In genomic region chr13:23579886-23580706, GRCh38 we compare ENCODE assay signal across 8 cellular contexts. TPM values are rescaled to one million over a fixed set of nuclear protein-coding genes. Genes with fewer than 3 reads are reported as not detected.
DNase-seq lines count a peak whose midpoint lies in the region; ATAC-seq and TF ChIP-seq lines count a peak whose summit lies in the region.

No MANE protein-coding gene starts in this region.

- H3K4me1 ChIP-seq in uterus = no peaks in the 10 kb centered on the region

- in situ Hi-C loops in astrocyte of the spinal cord (cut with HindIII; ENCODE audit: low sequenced_read_pairs) = no loop called here

- DNase-seq in stimulated activated naive CD8-positive, alpha-beta T cell treated with anti-CD3 and anti-CD28 coated beads, Interleukin-15, Interleukin-2, amounts not matched to agents 100 U/mL and 50 U/mL, for 24 hours = no peak
- DNase-seq in astrocyte of the spinal cord (ENCODE audit: low read depth, low spot score) = peak; percentile 29
- DNase-seq in lower leg skin (ENCODE audit: low spot score in 2 of 2) = no peak
- DNase-seq in uterus = no peak
- DNase-seq in left lobe of liver (ENCODE audit: low spot score) = no peak
- no peak for DNase-seq in GM19240 (ENCODE audit: insufficient read length, low spot score)
- DNase-seq in germinal center (ENCODE audit: low spot score) = no peak

- no peak for ATAC-seq in stimulated activated naive CD8-positive, alpha-beta T cell treated with anti-CD3 and anti-CD28 coated beads, Interleukin-15, Interleukin-2, amounts not matched to agents 100 U/mL and 50 U/mL, for 24 hours
- no peak for ATAC-seq in left lobe of liver

- H3K4me3 Mint-ChIP-seq in stimulated activated naive CD8-positive, alpha-beta T cell treated with anti-CD3 and anti-CD28 coated beads, Interleukin-15, Interleukin-2, amounts not matched to agents 100 ng/mL and 50 ng/mL, for 24 hours = peak overlapping the region; percentile 55

- H3K27ac Mint-ChIP-seq in stimulated activated naive CD8-positive, alpha-beta T cell treated with anti-CD3 and anti-CD28 coated beads, Interleukin-15, Interleukin-2, amounts not matched to agents 100 ng/mL and 50 ng/mL, for 24 hours = no peak overlapping the region

- TF ChIP-seq POLR2A in lower leg skin (IDR thresholded peaks at IDR 0.05) (no peak), uterus (IDR thresholded peaks at IDR 0.05) (no peak)

- H3K27ac ChIP-seq in uterus = peak overlapping the region; percentile 25 to 39

- no peaks in the 10 kb centered on the region for H3K36me3 Mint-ChIP-seq in stimulated activated naive CD8-positive, alpha-beta T cell treated with anti-CD3 and anti-CD28 coated beads, Interleukin-15, Interleukin-2, amounts not matched to agents 100 ng/mL and 50 ng/mL, for 24 hours (ENCODE audit: low read depth)

- peaks cover 13% of the 10 kb centered on the region for H3K4me1 Mint-ChIP-seq in stimulated activated naive CD8-positive, alpha-beta T cell treated with anti-CD3 and anti-CD28 coated beads, Interleukin-15, Interleukin-2, amounts not matched to agents 100 ng/mL and 50 ng/mL, for 24 hours (ENCODE audit: low read depth)

- peaks cover 50% of the 10 kb centered on the region for H3K27me3 Mint-ChIP-seq in stimulated activated naive CD8-positive, alpha-beta T cell treated with anti-CD3 and anti-CD28 coated beads, Interleukin-15, Interleukin-2, amounts not matched to agents 100 ng/mL and 50 ng/mL, for 24 hours

- no peaks in the 10 kb centered on the region for H3K9me3 Mint-ChIP-seq in stimulated activated naive CD8-positive, alpha-beta T cell treated with anti-CD3 and anti-CD28 coated beads, Interleukin-15, Interleukin-2, amounts not matched to agents 100 ng/mL and 50 ng/mL, for 24 hours

- H3K27me3 ChIP-seq in uterus = no peaks in the 10 kb centered on the region

- intact Hi-C loops in lower leg skin (cut with DNase I; ENCODE audit: low total_unique reads) = loop anchor here (10.0 kb wide), 1 partner anchor 115 kb away; no protein-coding TSS in a partner anchor
- intact Hi-C loops in uterus (cut with DNase I; ENCODE audit: low total_unique reads) = no loop called here

- no peaks in the 10 kb centered on the region for H3K9me3 ChIP-seq in uterus

- 4 to 5% methylated on average over 24 of the region's 24 CpGs for WGBS in lower leg skin, 2 donors

- H3K36me3 ChIP-seq in uterus = no peaks in the 10 kb centered on the region

- TF ChIP-seq CTCF in astrocyte of the spinal cord (IDR thresholded peaks at IDR 0.05; ENCODE audit: low read depth, low read length) (no peak), lower leg skin (IDR thresholded peaks at IDR 0.05) (no peak), uterus (IDR thresholded peaks at IDR 0.05) (no peak)

- H3K4me3 ChIP-seq in astrocyte of the spinal cord (ENCODE audit: low read depth, low read length) (peak overlapping the region; percentile 72), lower leg skin (ENCODE audit: low read depth, poor library complexity, severe bottlenecking) (peak overlapping the region; percentile 54), uterus (peak overlapping the region; percentile 79 to 85)

RNA-seq across cellular contexts. Expression of gene TNFRSF19, which starts 9.9 kb away (rescaled TPM):
- total RNA-seq in lower leg skin = 100 to 1,000 TPM in 1 of 4 donors, 10 to 100 TPM in 3; 51.2 to 106 (median 72.5) TPM
- 10 to 100 TPM in 1 of 4 donors, 1 to 10 TPM in 3; 2.0 to 74.2 (median 4.2) TPM for total RNA-seq in uterus
- 0.60 TPM for total RNA-seq in left lobe of liver
